ENCODE assay signal across 9 cellular contexts in the genomic region with DNA sequence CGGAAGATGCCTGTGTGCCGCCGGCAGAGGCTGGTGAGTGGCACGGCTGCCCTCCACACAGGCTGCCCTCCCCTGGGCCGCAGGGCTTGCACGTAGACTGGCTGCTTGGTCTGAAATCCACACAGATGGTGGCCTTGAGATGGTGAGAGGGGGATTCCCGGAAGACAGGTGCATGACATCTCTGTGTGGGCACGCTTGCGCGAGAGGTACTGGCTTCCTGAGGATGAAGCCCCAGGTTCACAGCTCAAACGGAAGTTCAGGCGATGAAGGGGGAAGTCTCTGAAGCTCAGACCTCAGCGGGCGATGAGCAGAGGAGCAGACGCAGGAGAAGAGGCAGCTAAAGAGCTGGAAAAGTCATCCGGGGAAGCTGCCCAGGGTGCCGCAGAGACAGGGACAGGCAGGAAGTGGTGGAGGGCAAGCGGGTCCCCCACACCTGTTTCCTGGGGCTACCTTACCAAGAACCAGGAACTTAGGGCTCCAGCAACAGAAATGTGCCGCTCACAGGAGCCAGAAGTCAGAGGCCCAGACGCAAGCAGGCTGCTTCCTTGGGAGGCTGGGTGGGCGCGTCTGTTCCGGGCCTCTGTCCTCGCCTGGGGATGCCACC. TPM values are rescaled to one million over a fixed set of nuclear protein-coding genes. Genes with fewer than 3 reads are reported as not detected.
DNase-seq lines count a peak whose midpoint lies in the region; ATAC-seq and TF ChIP-seq lines count a peak whose summit lies in the region.
"Had no signal": no experiment of that assay in that cellular context is flagged by ENCODE, and none has a peak within 500 bp of the region (broad histone marks: within the 10 kb centered on the region; RNA-seq: fewer than 3 reads in every experiment).

No MANE protein-coding gene starts in this region.

- H3K27ac ChIP-seq in neural progenitor cell (no peak overlapping the region), SK-N-SH (ENCODE audit: low read depth in 2 of 2, low read length in 1 of 2) (no peak overlapping the region)

- H3K79me2 ChIP-seq in neural progenitor cell (ENCODE audit: low read depth) (no peaks in the 10 kb centered on the region), SK-N-SH (ENCODE audit: insufficient read depth) (no peaks in the 10 kb centered on the region)

- H4K20me1 ChIP-seq in neural progenitor cell (ENCODE audit: low read depth): no peaks in the 10 kb centered on the region
- H4K20me1 ChIP-seq in SK-N-SH (ENCODE audit: insufficient read depth): no peaks in the 10 kb centered on the region

- peak; percentile 91 for ATAC-seq in T-helper 17 cell

- TF ChIP-seq EP300 in SK-N-SH (IDR thresholded peaks at IDR 0.05; ENCODE audit: borderline replicate concordance in 1 of 2, low read depth in 1 of 2, low read length in 1 of 2): no peak

- H3K4me1 ChIP-seq in neural progenitor cell (no peaks in the 10 kb centered on the region), SK-N-SH (ENCODE audit: control insufficient read depth in 1 of 2, insufficient read depth in 2 of 2, low read depth in 1 of 2, low read length in 1 of 2) (peaks cover 0 to 12% of the 10 kb centered on the region in 2 experiments; a peak in 1 of 4 replicates)

- CTCF ChIA-PET in activated naive CD4-positive, alpha-beta T cell treated with anti-CD3 and anti-CD28 coated beads for 36 hours (lab: Charles Lee): interaction anchor here (1.0 to 2.4 kb wide), 5 partner anchors 11 to 158 kb away, joined by 3 to 12 read pairs (median 6); no protein-coding TSS in a partner anchor
- CTCF ChIA-PET in SK-N-SH (lab: Yijun Ruan, JAX): interaction anchor here (2.1 kb wide), 1 partner anchor 105 kb away, joined by 7 read pairs; no protein-coding TSS in a partner anchor

- H3K4me3 Mint-ChIP-seq in T-helper 17 cell: peak overlapping the region; percentile 92
- H3K4me3 Mint-ChIP-seq in activated naive CD4-positive, alpha-beta T cell treated with anti-CD3 and anti-CD28 coated beads for 36 hours: peak overlapping the region; percentile 73
- no peak overlapping the region for H3K4me3 Mint-ChIP-seq in neural progenitor cell

- POLR2A ChIA-PET in SK-N-SH (lab: Yijun Ruan, JAX): interaction anchor here (1.4 kb wide), 1 partner anchor 9 kb away, joined by 3 read pairs; no protein-coding TSS in a partner anchor

- DNase-seq in T-helper 17 cell: peak; percentile 57 to 70 (median 64)
- peak; percentile 84 for DNase-seq in activated naive CD4-positive, alpha-beta T cell treated with anti-CD3 and anti-CD28 coated beads for 36 hours
- DNase-seq in stimulated activated CD4-positive, alpha-beta T cell treated with anti-CD3 and anti-CD28 coated beads, TNF-alpha, amount 100 ng/mL, for 1 hour (ENCODE audit: low read depth in 3 of 3, low spot score in 1 of 3): peak; percentile 45 to 57 (median 50)
- DNase-seq in RKO (ENCODE audit: low spot score): no peak
- DNase-seq in neural progenitor cell (ENCODE audit: low spot score): no peak
- no peak for DNase-seq in SK-N-SH
- DNase-seq in DMS153 (lab: John Stamatoyannopoulos, UW): no peak
- DNase-seq: amniotic stem cell had no signal

- H3K27me3 ChIP-seq in neural progenitor cell (peaks cover 25% of the 10 kb centered on the region), SK-N-SH (ENCODE audit: insufficient read depth) (no peaks in the 10 kb centered on the region)

- WGBS in SK-N-SH (ENCODE audit: low lambda C conversion rate): 94% methylated on average over 19 of the region's 24 CpGs

- H3K9ac ChIP-seq in neural progenitor cell (no peak overlapping the region), SK-N-SH (no peak overlapping the region)

- peaks cover 18% of the 10 kb centered on the region for H3K4me1 Mint-ChIP-seq in T-helper 17 cell
- H3K4me1 Mint-ChIP-seq in activated naive CD4-positive, alpha-beta T cell treated with anti-CD3 and anti-CD28 coated beads for 36 hours (ENCODE audit: low read depth): peaks cover 27% of the 10 kb centered on the region
- H3K4me1 Mint-ChIP-seq in neural progenitor cell: peaks cover 17% of the 10 kb centered on the region

- TF ChIP-seq RAD21 in SK-N-SH (IDR thresholded peaks at IDR 0.05; ENCODE audit: low read length): no peak

- no peaks in the 10 kb centered on the region for H3K9me3 Mint-ChIP-seq in activated naive CD4-positive, alpha-beta T cell treated with anti-CD3 and anti-CD28 coated beads for 36 hours
- no peaks in the 10 kb centered on the region for H3K9me3 Mint-ChIP-seq in neural progenitor cell

- intact Hi-C loops in activated naive CD4-positive, alpha-beta T cell treated with anti-CD3 and anti-CD28 coated beads for 36 hours (cut with micrococcal nuclease): loop anchor here (1.0 to 5.0 kb wide), 2 partner anchors 158 to 222 kb away; no protein-coding TSS in a partner anchor

- H3K4me3 ChIP-seq in neural progenitor cell (no peak overlapping the region), SK-N-SH (ENCODE audit: low read depth in 2 of 2, low read length in 1 of 2) (no peak overlapping the region)

- no peak overlapping the region for H2AFZ ChIP-seq in neural progenitor cell (replicated peaks)
- H2AFZ ChIP-seq in SK-N-SH (ENCODE audit: low read depth): no peak overlapping the region

- H3K4me2 ChIP-seq in neural progenitor cell: no peak overlapping the region
- H3K4me2 ChIP-seq in SK-N-SH: no peak overlapping the region

- peak; percentile 61 for TF ChIP-seq POLR2A in GM18951 (IDR thresholded peaks at IDR 0.05; ENCODE audit: extremely low read depth, insufficient read depth, insufficient read length)

- no peaks in the 10 kb centered on the region for H3K27me3 Mint-ChIP-seq in T-helper 17 cell
- no peaks in the 10 kb centered on the region for H3K27me3 Mint-ChIP-seq in activated naive CD4-positive, alpha-beta T cell treated with anti-CD3 and anti-CD28 coated beads for 36 hours (ENCODE audit: low read depth)
- peaks cover 8% of the 10 kb centered on the region for H3K27me3 Mint-ChIP-seq in neural progenitor cell (ENCODE audit: insufficient read depth, low read depth)

- H3K9me2 ChIP-seq in SK-N-SH: no peaks in the 10 kb centered on the region

- H3K36me3 ChIP-seq in neural progenitor cell (no peaks in the 10 kb centered on the region), SK-N-SH (replicated peaks in 1 of 2; ENCODE audit: control insufficient read depth in 1 of 2, insufficient read depth in 2 of 2, low read length in 1 of 2) (peaks cover 0 to 29% of the 10 kb centered on the region in 2 experiments)

- H3K36me3 Mint-ChIP-seq in T-helper 17 cell (ENCODE audit: low read depth) (peaks cover 3% of the 10 kb centered on the region), neural progenitor cell (peaks cover 4% of the 10 kb centered on the region)
- peaks cover 7% of the 10 kb centered on the region for H3K36me3 Mint-ChIP-seq in activated naive CD4-positive, alpha-beta T cell treated with anti-CD3 and anti-CD28 coated beads for 36 hours (ENCODE audit: low read depth)

- H3K27ac Mint-ChIP-seq in T-helper 17 cell: peak overlapping the region; percentile 99
- H3K27ac Mint-ChIP-seq in activated naive CD4-positive, alpha-beta T cell treated with anti-CD3 and anti-CD28 coated beads for 36 hours: peak overlapping the region; percentile 95
- no peak overlapping the region for H3K27ac Mint-ChIP-seq in neural progenitor cell

- no peaks in the 10 kb centered on the region for H3K9me3 ChIP-seq in T-helper 17 cell (ENCODE audit: control insufficient read depth, low read length, poor library complexity, severe bottlenecking)
- no peaks in the 10 kb centered on the region for H3K9me3 ChIP-seq in neural progenitor cell (ENCODE audit: low read depth)
- H3K9me3 ChIP-seq in SK-N-SH: no peaks in the 10 kb centered on the region

- in situ Hi-C loops in GM18951 (cut with MboI; ENCODE audit: low sequenced_read_pairs, unreplicated experiment): loop anchor here (25.0 kb wide), 1 partner anchor 287 kb away; the partner anchor contains the start of gene SELENOO

- TF ChIP-seq CTCF in neural progenitor cell (IDR thresholded peaks at IDR 0.05) (no peak), SK-N-SH (IDR thresholded peaks at IDR 0.05) (no peak)

- H3F3A ChIP-seq in neural progenitor cell (ENCODE audit: low read depth): peaks cover 9% of the 10 kb centered on the region
- no peaks in the 10 kb centered on the region for H3F3A ChIP-seq in SK-N-SH (replicated peaks; ENCODE audit: insufficient read depth)

TF ChIP-seq in SK-N-SH, 30 proteins besides CTCF, POLR2A, EP300 and RAD21 (continues in another document):
- TF ChIP-seq, protein P1, sequence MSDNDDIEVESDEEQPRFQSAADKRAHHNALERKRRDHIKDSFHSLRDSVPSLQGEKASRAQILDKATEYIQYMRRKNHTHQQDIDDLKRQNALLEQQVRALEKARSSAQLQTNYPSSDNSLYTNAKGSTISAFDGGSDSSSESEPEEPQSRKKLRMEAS (IDR thresholded peaks at IDR 0.05; ENCODE audit: low read depth): no peak
- no peak for TF ChIP-seq EZH2phosphoT487 (IDR thresholded peaks at IDR 0.05; ENCODE audit: borderline replicate concordance, low read depth)
- TF ChIP-seq, protein P2, sequence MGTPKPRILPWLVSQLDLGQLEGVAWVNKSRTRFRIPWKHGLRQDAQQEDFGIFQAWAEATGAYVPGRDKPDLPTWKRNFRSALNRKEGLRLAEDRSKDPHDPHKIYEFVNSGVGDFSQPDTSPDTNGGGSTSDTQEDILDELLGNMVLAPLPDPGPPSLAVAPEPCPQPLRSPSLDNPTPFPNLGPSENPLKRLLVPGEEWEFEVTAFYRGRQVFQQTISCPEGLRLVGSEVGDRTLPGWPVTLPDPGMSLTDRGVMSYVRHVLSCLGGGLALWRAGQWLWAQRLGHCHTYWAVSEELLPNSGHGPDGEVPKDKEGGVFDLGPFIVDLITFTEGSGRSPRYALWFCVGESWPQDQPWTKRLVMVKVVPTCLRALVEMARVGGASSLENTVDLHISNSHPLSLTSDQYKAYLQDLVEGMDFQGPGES (IDR thresholded peaks at IDR 0.05; ENCODE audit: low read depth, low read length): no peak

RNA-seq across cellular contexts. Expression of gene CRELD2, which starts 7.2 kb away (rescaled TPM):
- 10 to 100 TPM; 28.1 to 36.7 TPM for total RNA-seq in T-helper 17 cell
- 10 to 100 TPM; 15.3 to 16.2 TPM for total RNA-seq in activated naive CD4-positive, alpha-beta T cell treated with anti-CD3 and anti-CD28 coated beads for 36 hours
- total RNA-seq in neural progenitor cell (ENCODE audit: low replicate concordance): 12.2 and 22.6 TPM in 2 replicates
- polyA plus RNA-seq in SK-N-SH (2012; rRNA removed): 92.5 and 113 TPM in 2 replicates
- polyA plus RNA-seq in SK-N-SH (2012; cell fraction: cytosol; rRNA removed): 66.3 and 80.8 TPM in 2 replicates
- polyA plus RNA-seq in SK-N-SH (2012; cell fraction: nucleus; rRNA removed): 104 and 142 TPM in 2 replicates

RNA-seq across cellular contexts. Expression of gene ALG12, which starts 7.4 kb away (rescaled TPM):
- total RNA-seq in T-helper 17 cell (10 to 100 TPM; 13.7 to 15.4 TPM), neural progenitor cell (ENCODE audit: low replicate concordance) (4.9 and 14.2 TPM in 2 replicates)
- 1 to 10 TPM; 7.4 to 9.6 TPM for total RNA-seq in activated naive CD4-positive, alpha-beta T cell treated with anti-CD3 and anti-CD28 coated beads for 36 hours
- polyA plus RNA-seq in SK-N-SH (2012; rRNA removed): 7.5 and 9.9 TPM in 2 replicates
- polyA plus RNA-seq in SK-N-SH (2012; cell fraction: cytosol; rRNA removed): 6.0 and 8.3 TPM in 2 replicates
- 23.2 and 25.7 TPM in 2 replicates for polyA plus RNA-seq in SK-N-SH (2012; cell fraction: nucleus; rRNA removed)

RNA-seq across cellular contexts. Expression of gene PIM3, which starts 34.9 kb away (rescaled TPM):
- 100 to 1,000 TPM; 227 to 241 TPM for total RNA-seq in T-helper 17 cell
- 100 to 1,000 TPM; 202 to 210 TPM for total RNA-seq in activated naive CD4-positive, alpha-beta T cell treated with anti-CD3 and anti-CD28 coated beads for 36 hours
- 15.1 and 37.2 TPM in 2 replicates for total RNA-seq in neural progenitor cell (ENCODE audit: low replicate concordance)
- polyA plus RNA-seq in SK-N-SH (2012; rRNA removed): 9.9 and 15.3 TPM in 2 replicates
- polyA plus RNA-seq in SK-N-SH (2012; cell fraction: cytosol; rRNA removed): 6.3 and 10.1 TPM in 2 replicates
- 22.4 and 23.7 TPM in 2 replicates for polyA plus RNA-seq in SK-N-SH (2012; cell fraction: nucleus; rRNA removed)

Comparison
In these comparisons a context has a peak if more than half of its experiments do, and no peak if none do; other contexts are left out.
1. DNase-seq: peak in T-helper 17 cell (3 of 3), activated naive CD4-positive, alpha-beta T cell treated with anti-CD3 and anti-CD28 coated beads for 36 hours (single experiment) and stimulated activated CD4-positive, alpha-beta T cell treated with anti-CD3 and anti-CD28 coated beads, TNF-alpha, amount 100 ng/mL, for 1 hour (3 of 3); none in RKO (single experiment), neural progenitor cell (single experiment), SK-N-SH (single experiment) and DMS153 (single experiment).